10 cellular contexts compared by ENCODE assay signal in the genomic region with DNA sequence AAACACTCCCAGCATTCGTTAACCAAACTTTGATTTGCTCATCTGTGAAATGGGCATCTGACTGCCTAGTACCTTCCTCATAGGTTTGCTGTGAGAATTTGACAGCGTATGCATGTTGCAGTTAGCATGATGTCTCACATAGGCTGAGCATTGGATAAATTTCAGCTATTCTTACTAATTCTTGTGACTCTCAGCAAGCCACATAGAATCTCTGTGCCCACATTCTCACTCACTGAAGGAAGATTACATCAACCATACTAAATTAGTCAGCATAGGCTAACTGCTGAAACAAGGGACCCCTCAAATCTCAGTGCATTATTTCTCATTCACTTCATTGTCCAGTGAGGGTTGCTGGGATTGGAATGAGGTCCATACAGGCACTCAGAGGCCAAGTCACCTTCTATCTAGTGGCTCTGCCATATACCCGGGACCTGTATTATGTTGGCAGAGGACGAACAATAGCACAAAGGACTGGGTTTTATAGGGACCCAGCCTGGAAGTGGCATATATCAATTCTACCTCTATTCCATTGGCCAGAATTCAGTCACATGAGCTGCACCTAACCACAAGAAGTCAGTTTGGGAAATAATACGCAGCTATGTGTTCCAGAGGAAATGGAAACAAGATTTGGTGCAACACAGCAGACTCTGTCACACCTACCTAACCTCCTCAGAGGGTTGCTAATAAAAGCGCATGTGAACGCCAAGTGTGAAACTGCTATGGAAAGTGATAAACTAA. TPM values are rescaled to one million over a fixed set of nuclear protein-coding genes. Genes with fewer than 3 reads are reported as not detected.
A peak's percentile ranks its signal among the peaks of the same experiment; 100 is the strongest.
DNase-seq lines count a peak whose midpoint lies in the region; ATAC-seq and TF ChIP-seq lines count a peak whose summit lies in the region.
"Had no signal": no experiment of that assay in that cellular context is flagged by ENCODE, and none has a peak within 500 bp of the region (broad histone marks: within the 10 kb centered on the region; RNA-seq: fewer than 3 reads in every experiment).

No MANE protein-coding gene starts in this region.

- H3K36me3 Mint-ChIP-seq in activated naive CD8-positive, alpha-beta T cell treated with anti-CD3 and anti-CD28 coated beads, Interleukin-2, amount 10 ng/mL, durations not matched to agents 7 days and 5 days, result peaks cover 6% of the 10 kb centered on the region

- H3K4me3 ChIP-seq in thymus (ENCODE audit: low read length), result no peak overlapping the region
- no peak overlapping the region for H3K4me3 ChIP-seq in hepatocyte
- no peak overlapping the region for H3K4me3 ChIP-seq in esophagus muscularis mucosa

- POLR2A ChIA-PET in RWPE1 (lab: Yijun Ruan, JAX; ENCODE audit: low non-redundant PET), result no interaction called here
- POLR2A ChIA-PET in activated naive CD8-positive, alpha-beta T cell treated with anti-CD3 and anti-CD28 coated beads, Interleukin-2, amount 10 ng/mL, durations not matched to agents 7 days and 5 days (lab: Charles Lee), result interaction anchor here (0.6 to 1.1 kb wide), 3 partner anchors 22 to 317 kb away, joined by 3 to 5 read pairs (median 4); no protein-coding TSS in a partner anchor

- peaks cover 50% of the 10 kb centered on the region for H3K4me1 Mint-ChIP-seq in activated naive CD8-positive, alpha-beta T cell treated with anti-CD3 and anti-CD28 coated beads, Interleukin-2, amount 10 ng/mL, durations not matched to agents 7 days and 5 days

- H3K9me3 Mint-ChIP-seq in activated naive CD8-positive, alpha-beta T cell treated with anti-CD3 and anti-CD28 coated beads, Interleukin-2, amount 10 ng/mL, durations not matched to agents 7 days and 5 days, result no peaks in the 10 kb centered on the region

- intact Hi-C loops in esophagus muscularis mucosa (cut with DNase I), result no loop called here

- no peaks in the 10 kb centered on the region for H3K27me3 Mint-ChIP-seq in activated naive CD8-positive, alpha-beta T cell treated with anti-CD3 and anti-CD28 coated beads, Interleukin-2, amount 10 ng/mL, durations not matched to agents 7 days and 5 days

- H3K4me2 ChIP-seq in hepatocyte, result no peak overlapping the region

- no peaks in the 10 kb centered on the region for H3K9me3 ChIP-seq in thymus (ENCODE audit: control insufficient read depth)
- H3K9me3 ChIP-seq in hepatocyte (ENCODE audit: low read depth), result no peaks in the 10 kb centered on the region
- H3K9me3 ChIP-seq in esophagus muscularis mucosa, result no peaks in the 10 kb centered on the region

- H3K79me2 ChIP-seq in hepatocyte, result no peaks in the 10 kb centered on the region
- H3K79me2 ChIP-seq: parathyroid adenoma had no signal

- H3K4me1 ChIP-seq in thymus (ENCODE audit: control insufficient read depth, insufficient read depth, low read length) (peaks cover 21% of the 10 kb centered on the region), hepatocyte (ENCODE audit: insufficient read depth) (peaks cover 7% of the 10 kb centered on the region), esophagus muscularis mucosa (peaks cover 7 to 40% (median 37%) of the 10 kb centered on the region in 4 donors)
- H3K4me1 ChIP-seq: parathyroid adenoma had no signal

- no peak overlapping the region for H3K4me3 Mint-ChIP-seq in activated naive CD8-positive, alpha-beta T cell treated with anti-CD3 and anti-CD28 coated beads, Interleukin-2, amount 10 ng/mL, durations not matched to agents 7 days and 5 days

- peak; percentile 39 for DNase-seq in stimulated activated CD4-positive, alpha-beta T cell treated with anti-CD3 and anti-CD28 coated beads, Interleukin-2, amount 100 ng/mL, for 4 hours (ENCODE audit: low read depth)
- no peak for DNase-seq in stimulated activated CD4-positive, alpha-beta T cell treated with anti-CD3 and anti-CD28 coated beads, Interleukin-12 subunit alpha, Interleukin-12 subunit beta, amount 100 ng/mL, for 4 hours
- DNase-seq in RWPE1 (ENCODE audit: low spot score) (no peak), hepatocyte (ENCODE audit: low spot score) (no peak), esophagus muscularis mucosa (ENCODE audit: extremely low spot score) (no peak)
- DNase-seq in activated naive CD8-positive, alpha-beta T cell treated with anti-CD3 and anti-CD28 coated beads, Interleukin-2, amount 10 ng/mL, durations not matched to agents 7 days and 5 days, result no peak
- DNase-seq: GOT3 had no signal

- TF ChIP-seq CTCF in RWPE1 (conservative IDR thresholded peaks at IDR 0.05; ENCODE audit: low read depth) (no peak), hepatocyte (IDR thresholded peaks at IDR 0.05; ENCODE audit: poor library complexity) (no peak), esophagus muscularis mucosa (IDR thresholded peaks at IDR 0.05) (no peak)

- ATAC-seq in activated naive CD8-positive, alpha-beta T cell treated with anti-CD3 and anti-CD28 coated beads, Interleukin-2, amount 10 ng/mL, durations not matched to agents 7 days and 5 days (ENCODE audit: low read depth), result no peak
- ATAC-seq in GM21737 (IDR thresholded peaks at IDR 0.05; ENCODE audit: unreplicated experiment), result no peak

- H2AFZ ChIP-seq in hepatocyte, result no peak overlapping the region
- H2AFZ ChIP-seq: parathyroid adenoma had no signal

- CTCF ChIA-PET in RWPE1 (lab: Yijun Ruan, JAX), result no interaction called here

- TF ChIP-seq POLR2A in esophagus muscularis mucosa (IDR thresholded peaks at IDR 0.05; ENCODE audit: low read depth), result no peak

- H3K27me3 ChIP-seq in thymus (ENCODE audit: control insufficient read depth, insufficient read depth), result no peaks in the 10 kb centered on the region
- H3K27me3 ChIP-seq in hepatocyte, result peaks cover 12% of the 10 kb centered on the region
- H3K27me3 ChIP-seq in esophagus muscularis mucosa, result peaks cover 0 to 12% (median 0%) of the 10 kb centered on the region in 4 donors

- H3K27ac ChIP-seq in RWPE1 (peak overlapping the region; percentile 86), thymus (ENCODE audit: low read depth) (peak overlapping the region; percentile 64), hepatocyte (no peak overlapping the region), esophagus muscularis mucosa (replicated peaks in 1 of 4) (no peak overlapping the region)
- H3K27ac ChIP-seq: parathyroid adenoma had no signal

- 61% methylated on average over 7 of the region's 7 CpGs for WGBS in thymus
- WGBS in hepatocyte (ENCODE audit: low lambda C conversion rate, missing lambda C conversion rate), result 95% methylated on average over 7 of the region's 7 CpGs
- WGBS in esophagus muscularis mucosa, result 92% methylated on average over 7 of the region's 7 CpGs

- H3K36me3 ChIP-seq in thymus (ENCODE audit: control insufficient read depth, insufficient read depth) (no peaks in the 10 kb centered on the region), hepatocyte (replicated peaks; ENCODE audit: insufficient read depth, low read depth) (no peaks in the 10 kb centered on the region), esophagus muscularis mucosa (no peaks in the 10 kb centered on the region)

- H4K20me1 ChIP-seq in hepatocyte (ENCODE audit: insufficient read depth, poor library complexity, severe bottlenecking), result no peaks in the 10 kb centered on the region

- H3K9me2 ChIP-seq in hepatocyte (replicated peaks; ENCODE audit: insufficient read depth), result no peaks in the 10 kb centered on the region

- peak overlapping the region; percentile 26 for H3K27ac Mint-ChIP-seq in activated naive CD8-positive, alpha-beta T cell treated with anti-CD3 and anti-CD28 coated beads, Interleukin-2, amount 10 ng/mL, durations not matched to agents 7 days and 5 days

- TF ChIP-seq EP300 in esophagus muscularis mucosa (IDR thresholded peaks at IDR 0.05), result no peak

RNA-seq across cellular contexts. Expression of a gene that starts 4.2 kb away (rescaled TPM):
- 10 to 100 TPM; 51.4 to 53.8 TPM for total RNA-seq in activated naive CD8-positive, alpha-beta T cell treated with anti-CD3 and anti-CD28 coated beads, Interleukin-2, amount 10 ng/mL, durations not matched to agents 7 days and 5 days
- polyA plus RNA-seq in thymus (25.2 TPM), hepatocyte (1.4 and 3.6 TPM in 2 replicates)
- total RNA-seq in hepatocyte (1.4 and 7.1 TPM in 2 replicates), esophagus muscularis mucosa (10 to 100 TPM; 13.3 to 44.6 (median 27.9) TPM)

Comparison
In these comparisons a context has a peak if more than half of its experiments do, and no peak if none do; other contexts are left out.
1. H3K27ac ChIP-seq: peak in RWPE1 (single experiment) and thymus (single experiment); none in hepatocyte (single experiment) and esophagus muscularis mucosa (0 of 4).